In genomic region chr5:141529873-141530272, GRCh38 we compare ENCODE assay signal across 13 cellular contexts. TPM values are rescaled to one million over a fixed set of nuclear protein-coding genes. Genes with fewer than 3 reads are reported as not detected.
A peak's percentile ranks its signal among the peaks of the same experiment; 100 is the strongest.
DNase-seq lines count a peak whose midpoint lies in the region; ATAC-seq, FAIRE-seq and TF ChIP-seq lines count a peak whose summit lies in the region.
"Had no signal": no experiment of that assay in that cellular context is flagged by ENCODE, and none has a peak within 500 bp of the region (broad histone marks: within the 10 kb centered on the region; RNA-seq: fewer than 3 reads in every experiment).

No MANE protein-coding gene starts in this region.

- no peaks in the 10 kb centered on the region for H3K27me3 ChIP-seq in SU-DHL-6 (ENCODE audit: low read length)
- H3K27me3 ChIP-seq in stomach, result no peaks in the 10 kb centered on the region

- H3K36me3 ChIP-seq in SU-DHL-6 (ENCODE audit: low read length) (peaks cover 24% of the 10 kb centered on the region), stomach (peaks cover 22 to 95% (median 84%) of the 10 kb centered on the region in 4 donors)

- ATAC-seq in GM18861 (IDR thresholded peaks at IDR 0.05; ENCODE audit: unreplicated experiment) (peak; percentile 57), HG02642 (IDR thresholded peaks at IDR 0.05; ENCODE audit: poor library complexity, unreplicated experiment) (peak; percentile 37)
- ATAC-seq: activated CD4-positive, alpha-beta T cell treated with anti-CD3 and anti-CD28 coated beads for 36 hours; right cardiac atrium had no signal

- H3K9me3 ChIP-seq in SU-DHL-6 (ENCODE audit: insufficient read depth, low read length), result no peaks in the 10 kb centered on the region
- no peaks in the 10 kb centered on the region for H3K9me3 ChIP-seq in stomach

- H4K20me1 ChIP-seq in SU-DHL-6 (ENCODE audit: low read depth, low read length), result no peaks in the 10 kb centered on the region

- TF ChIP-seq CTCF in SU-DHL-6 (IDR thresholded peaks at IDR 0.05; ENCODE audit: insufficient read depth, low read length, poor library complexity, severe bottlenecking) (no peak), stomach (IDR thresholded peaks at IDR 0.05) (no peak)

- H3K9ac ChIP-seq in SU-DHL-6 (ENCODE audit: low read length), result peak overlapping the region; percentile 86

- FAIRE-seq in HTR-8/SVneo (lab: Jason Lieb, UNC), result no peak

- intact Hi-C loops in stomach (cut with DNase I; ENCODE audit: low total_unique reads), result loop anchor here (10.0 kb wide), 3 partner anchors 55 to 205 kb away; partner anchors contain the start of genes PCDHGA10, PCDHGB7, PCDHGC3 and TAF7

- TF ChIP-seq EP300 in stomach (IDR thresholded peaks at IDR 0.05), result no peak

- DNase-seq in stomach (no peak), HT-29 (ENCODE audit: low spot score) (no peak), Kasumi-1 (lab: John Stamatoyannopoulos, UW) (no peak), HTR-8/SVneo (ENCODE audit: insufficient read length, low spot score) (no peak), GM19238 (ENCODE audit: insufficient read length, low spot score) (no peak)
- DNase-seq: activated CD4-positive, alpha-beta T cell treated with anti-CD3 and anti-CD28 coated beads for 36 hours; activated naive CD4-positive, alpha-beta T cell treated with Interleukin-2 at 50 U/mL for 16 hours; HFFc6; NCI-H2171; right cardiac atrium had no signal

- WGBS in stomach, 5 donors, result 88 to 93% (median 89%) methylated on average over 7 of the region's 7 CpGs

- H3K79me2 ChIP-seq in SU-DHL-6 (ENCODE audit: insufficient read depth, low read length), result peaks cover 41% of the 10 kb centered on the region

- peaks cover 70% of the 10 kb centered on the region for H3F3A ChIP-seq in SU-DHL-6 (ENCODE audit: insufficient read depth)

- peaks cover 5 to 28% (median 14%) of the 10 kb centered on the region in 4 donors for H3K4me1 ChIP-seq in stomach

- H3K27ac ChIP-seq in SU-DHL-6 (ENCODE audit: low read depth, low read length) (peak overlapping the region; percentile 99), stomach (peak overlapping the region in 4 of 5 donors; percentile 62 to 74 (median 66))

- H3K9me2 ChIP-seq in SU-DHL-6 (replicated peaks; ENCODE audit: insufficient read depth, low read length), result no peaks in the 10 kb centered on the region

- peak overlapping the region; percentile 94 for H3K4me2 ChIP-seq in SU-DHL-6 (ENCODE audit: low read depth, low read length, poor library complexity, severe bottlenecking)

- no peak overlapping the region for H2AFZ ChIP-seq in SU-DHL-6 (ENCODE audit: low read depth, low read length, severe bottlenecking)

- H3K4me3 ChIP-seq in SU-DHL-6 (ENCODE audit: insufficient read depth, low read length, poor library complexity, severe bottlenecking) (peak overlapping the region; percentile 57), stomach (no peak overlapping the region)

- TF ChIP-seq POLR2A in stomach (IDR thresholded peaks at IDR 0.05), result no peak

RNA-seq across cellular contexts. Expression of gene PCDHGC5, which starts 41.0 kb away (rescaled TPM):
- total RNA-seq in stomach, result 1 to 10 TPM in 3 of 5 donors, not detected in 2; 2.0 to 3.5 (median 2.7) TPM
- under 1 TPM in 2 of 3 donors, not detected in 1; 0.08 to 0.12 TPM for polyA plus RNA-seq in stomach
- 0.61 TPM in 1 of 2 replicates, not detected in the other for total RNA-seq in HT-29 (2014; rRNA removed; shearing (Covaris generic))
- total RNA-seq: activated CD4-positive, alpha-beta T cell treated with anti-CD3 and anti-CD28 coated beads for 36 hours had no signal

RNA-seq across cellular contexts. Expression of gene PCDHGC4, which starts 45.0 kb away (rescaled TPM):
- 10 to 100 TPM in 1 of 5 donors, 1 to 10 TPM in 2, under 1 TPM in 1, not detected in 1; 0.87 to 15.4 (median 5.0) TPM for total RNA-seq in stomach
- not detected for polyA plus RNA-seq in stomach
- 1.7 TPM in 1 of 2 replicates, not detected in the other for total RNA-seq in HT-29 (2014; rRNA removed; shearing (Covaris generic))
- total RNA-seq: activated CD4-positive, alpha-beta T cell treated with anti-CD3 and anti-CD28 coated beads for 36 hours had no signal

RNA-seq across cellular contexts. Expression of gene PCDHGC3, which starts 54.1 kb away (rescaled TPM):
- 10 to 100 TPM in 4 of 5 donors, 1 to 10 TPM in 1; 7.6 to 35.8 (median 18.8) TPM for total RNA-seq in stomach
- 10 to 100 TPM; 20.0 to 30.3 (median 29.1) TPM for polyA plus RNA-seq in stomach
- 1.8 and 2.1 TPM in 2 replicates for total RNA-seq in HT-29 (2014; rRNA removed; shearing (Covaris generic))
